ENCODE assay signal across 8 cellular contexts in genomic region chr1:16351449-16351993, GRCh38. TPM values are rescaled to one million over a fixed set of nuclear protein-coding genes. Genes with fewer than 3 reads are reported as not detected.
A peak's percentile ranks its signal among the peaks of the same experiment; 100 is the strongest.
DNase-seq lines count a peak whose midpoint lies in the region; ATAC-seq and TF ChIP-seq lines count a peak whose summit lies in the region.

No MANE protein-coding gene starts in this region.

- no peaks in the 10 kb centered on the region for H3K9me3 ChIP-seq in neuron (ENCODE audit: low read length)

- CTCF ChIA-PET in T-cell (lab: Charles Lee): interaction anchor here (0.6 to 3.7 kb wide), 6 partner anchors 11 to 560 kb away, joined by 3 to 25 read pairs (median 4); no protein-coding TSS in a partner anchor

- no peaks in the 10 kb centered on the region for H3K9me3 Mint-ChIP-seq in activated T-cell treated with anti-CD3 and anti-CD28 coated beads, Interleukin-2, amount 50 U/mL, for 24 hours
- no peaks in the 10 kb centered on the region for H3K9me3 Mint-ChIP-seq in T-cell

- peaks cover 21% of the 10 kb centered on the region for H3K4me1 ChIP-seq in neuron (ENCODE audit: insufficient read depth, low read length)

- H3K36me3 Mint-ChIP-seq in activated T-cell treated with anti-CD3 and anti-CD28 coated beads, Interleukin-2, amount 50 U/mL, for 24 hours (ENCODE audit: low read depth): peaks cover 11% of the 10 kb centered on the region
- no peaks in the 10 kb centered on the region for H3K36me3 Mint-ChIP-seq in T-cell

- POLR2A ChIA-PET in T-cell (lab: Charles Lee): interaction anchor here in 1 of 2 donors (0.6 kb wide), 1 partner anchor 10 kb away, joined by 7 read pairs; no protein-coding TSS in a partner anchor

- H3K27me3 ChIP-seq in neuron (ENCODE audit: insufficient read depth, low read length): no peaks in the 10 kb centered on the region

- DNase-seq in activated T-cell treated with anti-CD3 and anti-CD28 coated beads, Interleukin-2, amount 50 U/mL, for 24 hours: no peak
- DNase-seq in activated T-cell treated with anti-CD3 and anti-CD28 coated beads for 4 hours (no peak), T-cell (no peak), fibroblast of mammary gland (ENCODE audit: low read depth) (peak; percentile 34), AML-193 (lab: John Stamatoyannopoulos, UW) (no peak), ecto neural progenitor cell (ENCODE audit: low spot score) (no peak), ureter (ENCODE audit: low spot score) (no peak)

- H3K4me1 Mint-ChIP-seq in activated T-cell treated with anti-CD3 and anti-CD28 coated beads, Interleukin-2, amount 50 U/mL, for 24 hours (ENCODE audit: low read depth): peaks cover 35% of the 10 kb centered on the region
- H3K4me1 Mint-ChIP-seq in T-cell: peaks cover 31 to 44% (median 36%) of the 10 kb centered on the region in 3 donors

- H3K36me3 ChIP-seq in neuron (ENCODE audit: insufficient read depth, low read length): no peaks in the 10 kb centered on the region

- H3K4me3 Mint-ChIP-seq in activated T-cell treated with anti-CD3 and anti-CD28 coated beads, Interleukin-2, amount 50 U/mL, for 24 hours: peak overlapping the region; percentile 86
- H3K4me3 Mint-ChIP-seq in T-cell: peak overlapping the region; percentile 89 to 94 (median 94)

- no peak for ATAC-seq in T-cell (replicated peaks in 1 of 4)

- TF ChIP-seq CTCF in fibroblast of mammary gland (conservative IDR thresholded peaks at IDR 0.05; ENCODE audit: control insufficient read depth, insufficient read depth, low read depth, low read length): no peak

- H3K4me3 ChIP-seq in fibroblast of mammary gland (ENCODE audit: control insufficient read depth, low read depth, low read length) (peak overlapping the region; percentile 87), neuron (ENCODE audit: low read length) (peak overlapping the region; percentile 74)

- H2AFZ ChIP-seq in neuron (ENCODE audit: low read depth, low read length): peak overlapping the region; percentile 28

- H3K27me3 Mint-ChIP-seq in activated T-cell treated with anti-CD3 and anti-CD28 coated beads, Interleukin-2, amount 50 U/mL, for 24 hours: no peaks in the 10 kb centered on the region
- H3K27me3 Mint-ChIP-seq in T-cell: no peaks in the 10 kb centered on the region

- H3K27ac Mint-ChIP-seq in activated T-cell treated with anti-CD3 and anti-CD28 coated beads, Interleukin-2, amount 50 U/mL, for 24 hours: peak overlapping the region; percentile 94
- H3K27ac Mint-ChIP-seq in T-cell: peak overlapping the region; percentile 87 to 91

RNA-seq across cellular contexts. Expression of gene FBXO42, which starts 0.8 kb away (rescaled TPM):
- total RNA-seq in T-cell: 10 to 100 TPM; 20.6 to 23.4 (median 22.5) TPM
- 33.1 TPM for total RNA-seq in ureter

RNA-seq across cellular contexts. Expression of gene SZRD1, which starts 15.5 kb away (rescaled TPM):
- total RNA-seq in T-cell: 100 to 1,000 TPM in 3 of 5 donors, 10 to 100 TPM in 2; 87.2 to 122 (median 106) TPM
- total RNA-seq in ureter: 131 TPM
